In the genomic region with DNA sequence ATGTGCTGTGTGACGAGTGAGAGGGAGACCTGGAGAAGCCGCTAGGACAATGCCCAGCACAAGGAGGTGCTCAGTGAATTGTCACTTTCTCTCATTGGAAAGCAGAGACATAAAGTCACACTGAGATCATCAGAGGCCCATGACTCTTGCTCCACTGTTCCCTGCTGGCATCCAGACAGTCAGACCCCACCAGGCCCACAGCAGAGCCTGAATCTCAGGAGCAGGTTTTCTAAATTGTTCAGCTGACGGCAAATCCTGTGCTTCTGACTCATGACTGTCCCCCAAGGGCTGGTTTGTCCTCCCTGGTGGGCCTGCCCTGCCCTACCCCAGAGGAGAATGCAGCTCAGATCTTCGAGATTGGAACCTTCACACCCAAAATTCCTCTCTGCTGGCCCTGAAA, we compare ENCODE assay signal across 18 cellular contexts. TPM values are rescaled to one million over a fixed set of nuclear protein-coding genes. Genes with fewer than 3 reads are reported as not detected.
DNase-seq lines count a peak whose midpoint lies in the region; ATAC-seq, FAIRE-seq and TF ChIP-seq lines count a peak whose summit lies in the region.
"Had no signal": no experiment of that assay in that cellular context is flagged by ENCODE, and none has a peak within 500 bp of the region (broad histone marks: within the 10 kb centered on the region; RNA-seq: fewer than 3 reads in every experiment).

No MANE protein-coding gene starts in this region.

- H2AK5ac ChIP-seq in mesenchymal stem cell (ENCODE audit: low read length, severe bottlenecking) = no peak overlapping the region

- BruUV-seq in mammary epithelial cell (replicated peaks; lab: Mats Ljungman, UMichigan) = no TSS peak

- DNase-seq in A172 (ENCODE audit: low spot score) (peak; percentile 57), HTR-8/SVneo (ENCODE audit: insufficient read length, low spot score) (peak; percentile 56), mammary epithelial cell (peak; percentile 73), mesenchymal stem cell (peak; percentile 54), NCI-H1092 (lab: John Stamatoyannopoulos, UW) (no peak)
- DNase-seq in activated CD4-positive, alpha-beta T cell treated with anti-CD3 and anti-CD28 coated beads, Interleukin-2, amount 50 U/mL, for 48 hours = no peak
- DNase-seq: activated gamma-delta T cell; effector memory CD4-positive, alpha-beta T cell; kidney glomerular epithelial cell; NCI-H1417 treated with DMSO at 0.1 percent for 48 hours; NCI-H510A; upper lobe of right lung; WERI-Rb-1 had no signal

- H2BK12ac ChIP-seq in mesenchymal stem cell (ENCODE audit: low read length in 2 of 2) = no peak overlapping the region

- in situ Hi-C loops in mammary epithelial cell (cut with MboI; ENCODE audit: low sequenced_read_pairs in 2 of 2) = no loop called here

- CTCF ChIA-PET in mammary epithelial cell (lab: Charles Lee; ENCODE audit: low non-redundant PET) = no interaction called here

- no peak overlapping the region for H2BK5ac ChIP-seq in mesenchymal stem cell (ENCODE audit: low read depth, low read length, poor library complexity, severe bottlenecking)

- H3K9me3 ChIP-seq in mammary epithelial cell (replicated peaks; ENCODE audit: insufficient read depth, low read length) (no peaks in the 10 kb centered on the region), mesenchymal stem cell (ENCODE audit: control insufficient read depth, low read length) (no peaks in the 10 kb centered on the region)
- H3K9me3 ChIP-seq: upper lobe of right lung had no signal

- no peaks in the 10 kb centered on the region for H3K36me3 ChIP-seq in mammary epithelial cell (ENCODE audit: insufficient read depth, low read length)
- H3K36me3 ChIP-seq in mesenchymal stem cell (ENCODE audit: control insufficient read depth in 1 of 2, insufficient read depth in 2 of 2, low read depth in 1 of 2, low read length in 2 of 2) = peaks cover 0 to 43% of the 10 kb centered on the region in 2 experiments
- H3K36me3 ChIP-seq: upper lobe of right lung, WERI-Rb-1 had no signal

- TF ChIP-seq CTCF in mammary epithelial cell (conservative IDR thresholded peaks at IDR 0.05 in 1 of 2, IDR thresholded peaks at IDR 0.05 in 1 of 2; ENCODE audit: extremely low read depth in 1 of 2, insufficient read depth in 1 of 2, low read depth in 1 of 2, low read length in 2 of 2) = no peak

- H2BK120ac ChIP-seq in mesenchymal stem cell (ENCODE audit: low read depth, low read length) = no peak overlapping the region

- H3K79me2 ChIP-seq in mammary epithelial cell (ENCODE audit: insufficient read depth, low read length) = no peaks in the 10 kb centered on the region

- no peak overlapping the region for H2BK15ac ChIP-seq in mesenchymal stem cell (ENCODE audit: low read depth, poor library complexity, severe bottlenecking)

- intact Hi-C loops in mammary epithelial cell (cut with micrococcal nuclease) = no loop called here

- H4K20me1 ChIP-seq in mammary epithelial cell (ENCODE audit: insufficient read depth, low read length) = no peaks in the 10 kb centered on the region

- ATAC-seq in HG03565 (IDR thresholded peaks at IDR 0.05; ENCODE audit: unreplicated experiment) (no peak), GM21576 (IDR thresholded peaks at IDR 0.05; ENCODE audit: unreplicated experiment) (no peak)
- ATAC-seq: upper lobe of right lung had no signal

- H3K4ac ChIP-seq in mesenchymal stem cell (ENCODE audit: low read depth in 1 of 2, low read length in 2 of 2) = no peak overlapping the region

- WGBS in mammary epithelial cell (ENCODE audit: low coverage, missing lambda C conversion rate) = 45% methylated on average over 4 of the region's 4 CpGs
- 66% methylated on average over 4 of the region's 4 CpGs for WGBS in mesenchymal stem cell

- dilution Hi-C loops in mammary epithelial cell (cut with HindIII; ENCODE audit: low sequenced_read_pairs) = no loop called here

- H3K18ac ChIP-seq in mesenchymal stem cell (ENCODE audit: low read depth in 1 of 2, low read length in 2 of 2) = no peak overlapping the region

- H3K4me2 ChIP-seq in mammary epithelial cell (ENCODE audit: insufficient read depth, low read depth, low read length) = peak overlapping the region; percentile 63
- H3K4me2 ChIP-seq in mesenchymal stem cell (ENCODE audit: low read length, poor library complexity, severe bottlenecking) = no peak overlapping the region

- H3K23ac ChIP-seq in mesenchymal stem cell (ENCODE audit: low read length in 2 of 2) = peak overlapping the region in 1 of 2 experiments; percentile 14

- FAIRE-seq in HTR-8/SVneo (lab: Jason Lieb, UNC) = no peak
- FAIRE-seq: A204.1 had no signal

- H3K9ac ChIP-seq in mammary epithelial cell (ENCODE audit: insufficient read depth, low read length) (peak overlapping the region; percentile 14), mesenchymal stem cell (ENCODE audit: low read length) (peak overlapping the region; percentile 92)

- no peaks in the 10 kb centered on the region for H3K79me1 ChIP-seq in mesenchymal stem cell (replicated peaks; ENCODE audit: low read length, poor library complexity, severe bottlenecking)

- H3K4me3 ChIP-seq in mammary epithelial cell (replicated peaks in 1 of 3; ENCODE audit: insufficient read depth in 1 of 3, low read depth in 2 of 3, low read length in 3 of 3) = no peak overlapping the region
- H3K4me3 ChIP-seq in mesenchymal stem cell (ENCODE audit: insufficient read depth in 1 of 2, low read depth in 1 of 2, low read length in 2 of 2) = peak overlapping the region in 1 of 2 experiments; percentile 91
- H3K4me3 ChIP-seq: upper lobe of right lung had no signal

- H4K91ac ChIP-seq in mesenchymal stem cell (ENCODE audit: low read length) = no peak overlapping the region

- H3K4me1 ChIP-seq in mammary epithelial cell (ENCODE audit: insufficient read depth, low read length) (peaks cover 56% of the 10 kb centered on the region), mesenchymal stem cell (ENCODE audit: control insufficient read depth, insufficient read depth, low read depth, low read length) (peaks cover 24% of the 10 kb centered on the region)

- H3K27ac ChIP-seq in mammary epithelial cell (ENCODE audit: insufficient read depth, low read depth, low read length) = peak overlapping the region; percentile 46
- H3K27ac ChIP-seq in mesenchymal stem cell (ENCODE audit: low read length, poor library complexity, severe bottlenecking) = no peak overlapping the region
- H3K27ac ChIP-seq: upper lobe of right lung, WERI-Rb-1 had no signal

- H3K27me3 ChIP-seq in mammary epithelial cell (ENCODE audit: insufficient read depth, low read length) = no peaks in the 10 kb centered on the region
- H3K27me3 ChIP-seq in mesenchymal stem cell (ENCODE audit: control insufficient read depth in 1 of 2, insufficient read depth in 1 of 2, low read length in 2 of 2) = peaks cover 0 to 21% of the 10 kb centered on the region in 2 experiments
- H3K27me3 ChIP-seq: upper lobe of right lung had no signal

- no peak overlapping the region for H3K14ac ChIP-seq in mesenchymal stem cell (ENCODE audit: low read length in 2 of 2)

- H4K8ac ChIP-seq in mesenchymal stem cell (ENCODE audit: low read length) = peak overlapping the region; percentile 52

- H2AFZ ChIP-seq in mammary epithelial cell (ENCODE audit: low read depth, low read length) (no peak overlapping the region), mesenchymal stem cell (ENCODE audit: low read depth, low read length) (no peak overlapping the region)

RNA-seq across cellular contexts. Expression of a gene that starts 2.8 kb away (rescaled TPM):
- 3.3 and 4.3 TPM in 2 replicates for total RNA-seq in A172 (2014; rRNA removed; shearing (Covaris generic))
- total RNA-seq in mammary epithelial cell = 10 to 100 TPM in 1 of 2 donors, 1 to 10 TPM in 1; 6.2 to 57.2 TPM
- 59.6 TPM for polyA plus RNA-seq in mammary epithelial cell
- polyA minus RNA-seq in mammary epithelial cell = 69.8 TPM
- 9.1 TPM for polyA plus RNA-seq in mesenchymal stem cell (2013, experiment 1 of 2)
- polyA plus RNA-seq in mesenchymal stem cell (2013, experiment 2 of 2) = 8.7 TPM
- total RNA-seq: activated CD8-positive, alpha-beta memory T cell treated with anti-CD3 and anti-CD28 coated beads for 36 hours; pulmonary artery endothelial cell had no signal

RNA-seq across cellular contexts. Expression of a gene that starts 53.0 kb away (rescaled TPM):
- 47.9 and 80.4 TPM in 2 replicates for total RNA-seq in A172 (2014; rRNA removed; shearing (Covaris generic))
- 10 to 100 TPM; 19.7 to 29.2 TPM for total RNA-seq in mammary epithelial cell
- 20.7 TPM for polyA plus RNA-seq in mammary epithelial cell
- polyA minus RNA-seq in mammary epithelial cell = 6.5 TPM
- 30.4 TPM for polyA plus RNA-seq in mesenchymal stem cell (2013, experiment 1 of 2)
- polyA plus RNA-seq in mesenchymal stem cell (2013, experiment 2 of 2) = 33.2 TPM

Comparison
In these comparisons a context has a peak if more than half of its experiments do, and no peak if none do; other contexts are left out.
1. DNase-seq: peak in A172 (single experiment), HTR-8/SVneo (single experiment), mammary epithelial cell (single experiment) and mesenchymal stem cell (single experiment); none in NCI-H1092 (single experiment) and activated CD4-positive, alpha-beta T cell treated with anti-CD3 and anti-CD28 coated beads, Interleukin-2, amount 50 U/mL, for 48 hours (0 of 2).